In the genomic region with DNA sequence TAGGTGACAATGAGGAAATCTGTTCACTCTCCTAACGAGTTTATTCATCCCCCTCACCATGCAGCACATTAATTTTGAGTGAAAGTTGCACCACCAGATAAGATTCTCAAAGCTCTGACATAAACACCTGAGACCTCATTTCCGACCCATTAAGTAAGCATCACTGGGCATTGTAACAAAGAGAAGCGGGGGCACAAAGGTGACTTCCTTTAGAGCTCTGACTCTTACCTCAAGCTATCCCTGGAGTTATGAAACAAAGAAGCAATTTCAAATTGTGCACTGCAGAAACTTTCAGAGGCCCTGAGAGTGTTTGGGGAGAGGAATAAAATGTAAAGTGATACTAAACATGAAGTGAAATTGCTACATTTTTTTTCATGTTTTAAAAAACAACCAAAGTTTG, we compare ENCODE assay signal across 12 cellular contexts. TPM values are rescaled to one million over a fixed set of nuclear protein-coding genes. Genes with fewer than 3 reads are reported as not detected.
DNase-seq lines count a peak whose midpoint lies in the region; ATAC-seq, FAIRE-seq and TF ChIP-seq lines count a peak whose summit lies in the region.
"Had no signal": no experiment of that assay in that cellular context is flagged by ENCODE, and none has a peak within 500 bp of the region (broad histone marks: within the 10 kb centered on the region; RNA-seq: fewer than 3 reads in every experiment).

No MANE protein-coding gene starts in this region.

- no peaks in the 10 kb centered on the region for H4K20me1 ChIP-seq in hepatocyte (ENCODE audit: insufficient read depth, poor library complexity, severe bottlenecking)

- no peaks in the 10 kb centered on the region for H3K36me3 ChIP-seq in hepatocyte (replicated peaks; ENCODE audit: insufficient read depth, low read depth)

- H3K9me2 ChIP-seq in hepatocyte (replicated peaks; ENCODE audit: insufficient read depth) = no peaks in the 10 kb centered on the region

- H3K4me1 ChIP-seq in hepatocyte (ENCODE audit: insufficient read depth) = peaks cover 8% of the 10 kb centered on the region

- H3K27ac ChIP-seq in hepatocyte = peak overlapping the region; percentile 54

- no peak overlapping the region for H3K4me3 ChIP-seq in hepatocyte

- DNase-seq in GM18507 (ENCODE audit: extremely low spot score, insufficient read length, low read depth) = no peak
- no peak for DNase-seq in hepatocyte (ENCODE audit: low spot score)
- DNase-seq in LoVo (ENCODE audit: low spot score) = no peak
- DNase-seq in A172 (ENCODE audit: low spot score) = no peak
- DNase-seq: H7, T-helper 2 cell had no signal

- no peak overlapping the region for H2AFZ ChIP-seq in hepatocyte

- TF ChIP-seq CTCF in hepatocyte (IDR thresholded peaks at IDR 0.05; ENCODE audit: poor library complexity) = no peak

- ATAC-seq in GM21423 (IDR thresholded peaks at IDR 0.05; ENCODE audit: unreplicated experiment) (peak; percentile 37), HG03432 (IDR thresholded peaks at IDR 0.05; ENCODE audit: unreplicated experiment) (peak; percentile 67), esophagus mucosa (no peak), HG02981 (IDR thresholded peaks at IDR 0.05; ENCODE audit: unreplicated experiment) (no peak)
- ATAC-seq: sciatic nerve had no signal

- WGBS in hepatocyte (ENCODE audit: low lambda C conversion rate, missing lambda C conversion rate) = 67% methylated on average over 3 of the region's 3 CpGs

- H3K79me2 ChIP-seq in hepatocyte = no peaks in the 10 kb centered on the region

- no peaks in the 10 kb centered on the region for H3K27me3 ChIP-seq in hepatocyte

- H3K9me3 ChIP-seq in hepatocyte (ENCODE audit: low read depth) = no peaks in the 10 kb centered on the region

- FAIRE-seq in GM18507 (lab: Jason Lieb, UNC) = peak; percentile 64
- FAIRE-seq: urothelium cell line had no signal

- H3K4me2 ChIP-seq in hepatocyte = no peak overlapping the region

RNA-seq across cellular contexts. Expression of gene C5orf15, which starts 29.5 kb away (rescaled TPM):
- total RNA-seq in hepatocyte (124 and 126 TPM in 2 replicates), esophagus mucosa (14.3 TPM)
- 76.6 and 77.4 TPM in 2 replicates for polyA plus RNA-seq in hepatocyte
- 178 and 190 TPM in 2 replicates for total RNA-seq in A172 (2014; rRNA removed; shearing (Covaris generic))

Comparison
In these comparisons a context has a peak if more than half of its experiments do, and no peak if none do; other contexts are left out.
1. ATAC-seq: peak in GM21423 (single experiment) and HG03432 (single experiment); none in esophagus mucosa (single experiment) and HG02981 (single experiment).